Comparison of ENCODE assay signal across 8 cellular contexts in the genomic region with DNA sequence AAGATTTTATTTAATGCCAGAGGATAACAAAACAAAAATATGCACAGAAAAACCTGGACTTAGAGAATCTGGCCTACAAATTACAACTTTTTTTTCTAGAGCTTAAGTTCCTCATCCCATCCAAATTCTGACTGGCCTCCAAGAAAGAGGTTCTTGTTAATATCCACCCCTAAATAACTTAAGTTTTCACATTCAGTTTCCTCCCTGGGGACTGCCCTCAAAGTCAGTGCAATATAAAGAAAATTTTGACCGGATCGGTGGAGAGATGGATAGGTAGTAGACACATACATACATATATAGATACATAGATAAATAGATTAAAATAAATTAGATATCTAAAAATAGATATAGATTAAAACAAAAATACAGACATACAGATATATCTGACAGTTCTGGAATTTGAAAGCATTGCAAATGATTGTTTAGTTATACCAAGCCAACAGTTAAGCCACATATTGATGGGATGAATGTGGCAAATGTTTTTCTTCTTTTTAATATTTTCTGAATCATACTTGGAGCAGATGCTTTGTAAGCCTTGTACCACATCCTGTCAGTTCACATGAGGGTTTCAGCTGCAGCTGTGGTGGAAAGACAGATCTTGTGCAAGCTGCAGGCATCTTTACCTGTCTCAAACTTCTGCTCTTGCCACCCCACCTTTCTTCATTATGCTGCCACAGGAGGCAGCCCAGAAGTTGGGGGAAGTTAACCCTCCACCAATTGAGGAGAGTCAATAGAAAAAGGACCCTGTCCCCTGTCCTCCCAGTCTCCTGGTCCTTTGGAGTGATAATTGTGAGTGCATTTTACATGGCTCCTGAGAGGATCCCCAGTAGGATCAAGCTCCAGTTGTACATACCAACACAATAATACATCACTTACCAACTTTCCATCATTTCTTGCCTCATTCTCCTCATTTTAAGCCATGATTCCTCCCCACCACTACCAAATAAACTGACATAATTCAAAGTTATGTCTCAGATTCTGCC. TPM values are rescaled to one million over a fixed set of nuclear protein-coding genes. Genes with fewer than 3 reads are reported as not detected.
DNase-seq lines count a peak whose midpoint lies in the region; ATAC-seq and TF ChIP-seq lines count a peak whose summit lies in the region.

No MANE protein-coding gene starts in this region.

- TF ChIP-seq POLR2A in spleen (IDR thresholded peaks at IDR 0.05): no peak

- H3K27ac Mint-ChIP-seq in activated T-helper 1 cell treated with anti-CD3 and anti-CD28 coated beads, Interleukin-12 subunit alpha, Interleukin-12 subunit beta, Interleukin-2, Interleukin-4 antibody, amounts not matched to agents 30 ng/mL and 10 ng/mL and 1 ng/mL, durations not matched to agents 14 hours and 24 hours and 36 hours: peak overlapping the region; percentile 88
- H3K27ac Mint-ChIP-seq in Caco-2 (ENCODE audit: unreplicated experiment): no peak overlapping the region

- H2AFZ ChIP-seq in Loucy (ENCODE audit: low read length): no peak overlapping the region

- no TSS peak for BruUV-seq in Caco-2 (replicated peaks; lab: Mats Ljungman, UMichigan)

- peak overlapping the region; percentile 65 for H3K4me2 ChIP-seq in Loucy (ENCODE audit: low read depth, low read length, poor library complexity, severe bottlenecking)

- peak overlapping the region; percentile 37 for H3K4me3 ChIP-seq in Loucy (ENCODE audit: low read length, poor library complexity, severe bottlenecking)
- H3K4me3 ChIP-seq in spleen: no peak overlapping the region
- H3K4me3 ChIP-seq in Caco-2 (ENCODE audit: low read depth, low read length): no peak overlapping the region
- H3K4me3 ChIP-seq in coronary artery: no peak overlapping the region

- peak; percentile 95 for ATAC-seq in GM21717 (IDR thresholded peaks at IDR 0.05; ENCODE audit: unreplicated experiment)

- no peaks in the 10 kb centered on the region for H3K27me3 ChIP-seq in Loucy (ENCODE audit: insufficient read depth, low read length, poor library complexity, severe bottlenecking)
- H3K27me3 ChIP-seq in spleen (replicated peaks in 1 of 7): no peaks in the 10 kb centered on the region
- H3K27me3 ChIP-seq in Caco-2 (replicated peaks; ENCODE audit: control insufficient read depth, insufficient read depth, low read length): no peaks in the 10 kb centered on the region

- peaks cover 6% of the 10 kb centered on the region for H3K9me3 Mint-ChIP-seq in activated T-helper 1 cell treated with anti-CD3 and anti-CD28 coated beads, Interleukin-12 subunit alpha, Interleukin-12 subunit beta, Interleukin-2, Interleukin-4 antibody, amounts not matched to agents 30 ng/mL and 10 ng/mL and 1 ng/mL, durations not matched to agents 14 hours and 24 hours and 36 hours
- no peaks in the 10 kb centered on the region for H3K9me3 Mint-ChIP-seq in Caco-2 (ENCODE audit: unreplicated experiment)

- peaks cover 20% of the 10 kb centered on the region for H3F3A ChIP-seq in Loucy (ENCODE audit: low read depth)

- no peaks in the 10 kb centered on the region for H3K27me3 Mint-ChIP-seq in activated T-helper 1 cell treated with anti-CD3 and anti-CD28 coated beads, Interleukin-12 subunit alpha, Interleukin-12 subunit beta, Interleukin-2, Interleukin-4 antibody, amounts not matched to agents 30 ng/mL and 10 ng/mL and 1 ng/mL, durations not matched to agents 14 hours and 24 hours and 36 hours (ENCODE audit: insufficient read depth)
- no peaks in the 10 kb centered on the region for H3K27me3 Mint-ChIP-seq in Caco-2 (ENCODE audit: insufficient read depth, unreplicated experiment)

- H3K9me3 ChIP-seq in Loucy (ENCODE audit: insufficient read depth, low read depth, low read length) (no peaks in the 10 kb centered on the region), spleen (no peaks in the 10 kb centered on the region), Caco-2 (no peaks in the 10 kb centered on the region)

- H3K4me3 Mint-ChIP-seq in activated T-helper 1 cell treated with anti-CD3 and anti-CD28 coated beads, Interleukin-12 subunit alpha, Interleukin-12 subunit beta, Interleukin-2, Interleukin-4 antibody, amounts not matched to agents 30 ng/mL and 10 ng/mL and 1 ng/mL, durations not matched to agents 14 hours and 24 hours and 36 hours: peak overlapping the region; percentile 62
- H3K4me3 Mint-ChIP-seq in Caco-2 (ENCODE audit: unreplicated experiment): no peak overlapping the region

- H3K36me3 ChIP-seq in Loucy (ENCODE audit: insufficient read depth, low read length): no peaks in the 10 kb centered on the region
- H3K36me3 ChIP-seq in spleen: no peaks in the 10 kb centered on the region
- no peaks in the 10 kb centered on the region for H3K36me3 ChIP-seq in Caco-2 (ENCODE audit: control insufficient read depth, insufficient read depth, low read length)

- H3K4me1 ChIP-seq in Loucy (ENCODE audit: insufficient read depth, low read length, poor library complexity, severe bottlenecking) (peaks cover 92% of the 10 kb centered on the region), spleen (peaks cover 0 to 40% (median 16%) of the 10 kb centered on the region in 6 donors), Caco-2 (no peaks in the 10 kb centered on the region)

- intact Hi-C loops in activated T-helper 1 cell treated with anti-CD3 and anti-CD28 coated beads, Interleukin-12 subunit alpha, Interleukin-12 subunit beta, Interleukin-2, Interleukin-4 antibody, amounts not matched to agents 30 ng/mL and 10 ng/mL and 1 ng/mL, durations not matched to agents 14 hours and 24 hours and 36 hours (cut with micrococcal nuclease): loop anchor here (1.0 kb wide), 7 partner anchors 12 to 81 kb away; a partner anchor contains a TSS
- intact Hi-C loops in spleen (cut with DNase I; ENCODE audit: low total_unique reads): no loop called here
- intact Hi-C loops in Caco-2 (cut with micrococcal nuclease; ENCODE audit: unreplicated experiment): no loop called here

- no peaks in the 10 kb centered on the region for H3K9me2 ChIP-seq in Loucy (replicated peaks; ENCODE audit: low read depth, low read length)

- H3K36me3 Mint-ChIP-seq in activated T-helper 1 cell treated with anti-CD3 and anti-CD28 coated beads, Interleukin-12 subunit alpha, Interleukin-12 subunit beta, Interleukin-2, Interleukin-4 antibody, amounts not matched to agents 30 ng/mL and 10 ng/mL and 1 ng/mL, durations not matched to agents 14 hours and 24 hours and 36 hours (ENCODE audit: low read depth): peaks cover 13% of the 10 kb centered on the region
- no peaks in the 10 kb centered on the region for H3K36me3 Mint-ChIP-seq in Caco-2 (ENCODE audit: insufficient read depth, unreplicated experiment)

- no peaks in the 10 kb centered on the region for H3K79me2 ChIP-seq in Loucy (ENCODE audit: insufficient read depth, low read length)

- H3K27ac ChIP-seq in spleen (peak overlapping the region in 5 of 8 donors; percentile 3 to 74 (median 64)), coronary artery (no peak overlapping the region)

- peaks cover 72% of the 10 kb centered on the region for H3K4me1 Mint-ChIP-seq in activated T-helper 1 cell treated with anti-CD3 and anti-CD28 coated beads, Interleukin-12 subunit alpha, Interleukin-12 subunit beta, Interleukin-2, Interleukin-4 antibody, amounts not matched to agents 30 ng/mL and 10 ng/mL and 1 ng/mL, durations not matched to agents 14 hours and 24 hours and 36 hours (ENCODE audit: low read depth)
- H3K4me1 Mint-ChIP-seq in Caco-2 (ENCODE audit: low read depth, unreplicated experiment): peaks cover 7% of the 10 kb centered on the region

- DNase-seq in Daoy (ENCODE audit: low read depth) (peak; percentile 21), spleen (peak; percentile 49), Caco-2 (no peak), coronary artery (ENCODE audit: low spot score) (no peak), cerebellum (ENCODE audit: low spot score) (no peak)
- DNase-seq in activated T-helper 1 cell treated with anti-CD3 and anti-CD28 coated beads, Interleukin-12 subunit alpha, Interleukin-12 subunit beta, Interleukin-2, Interleukin-4 antibody, amounts not matched to agents 30 ng/mL and 10 ng/mL and 1 ng/mL, durations not matched to agents 14 hours and 24 hours and 36 hours (ENCODE audit: low spot score): peak; percentile 62

- CTCF ChIA-PET in Caco-2 (lab: Charles Lee): no interaction called here

- peak; percentile 14; the same call in 1 of the 2 replicates for TF ChIP-seq CTCF in Loucy (conservative IDR thresholded peaks at IDR 0.05; ENCODE audit: low read length)
- TF ChIP-seq CTCF in spleen (IDR thresholded peaks at IDR 0.05 in 8 of 11, conservative IDR thresholded peaks at IDR 0.05 in 3 of 11): no peak
- TF ChIP-seq CTCF in Caco-2 (IDR thresholded peaks at IDR 0.05; ENCODE audit: insufficient read depth in 1 of 2, low read depth in 1 of 2, low read length in 1 of 2, severe bottlenecking in 1 of 2, unreplicated experiment in 1 of 2): no peak
- no peak for TF ChIP-seq CTCF in coronary artery (IDR thresholded peaks at IDR 0.05)

- POLR2A ChIA-PET in Caco-2 (lab: Charles Lee): no interaction called here

- H3K9ac ChIP-seq in Loucy (ENCODE audit: low read depth, low read length, poor library complexity, severe bottlenecking): peak overlapping the region; percentile 74

- no peaks in the 10 kb centered on the region for H4K20me1 ChIP-seq in Loucy (ENCODE audit: insufficient read depth, low read length, poor library complexity, severe bottlenecking)

- 41 to 57% (median 43%) methylated on average over 2 of the region's 2 CpGs for WGBS in spleen, 5 donors

RNA-seq across cellular contexts. Expression of a gene that starts 58.5 kb away (rescaled TPM):
- total RNA-seq in Daoy (2014; rRNA removed; shearing (Covaris generic)): 0.69 and 1.1 TPM in 2 replicates
- total RNA-seq in activated T-helper 1 cell treated with anti-CD3 and anti-CD28 coated beads, Interleukin-12 subunit alpha, Interleukin-12 subunit beta, Interleukin-2, Interleukin-4 antibody, amounts not matched to agents 30 ng/mL and 10 ng/mL and 1 ng/mL, durations not matched to agents 14 hours and 24 hours and 36 hours: 8.4 and 11.9 TPM in 2 replicates
- 1 to 10 TPM; 2.7 to 5.1 (median 3.4) TPM for total RNA-seq in spleen
- polyA plus RNA-seq in spleen: 1 to 10 TPM in 2 of 3 donors, under 1 TPM in 1; 0.99 to 1.9 (median 1.2) TPM
- not detected in 2 replicates for total RNA-seq in Caco-2 (2022)
- 47.9 TPM for total RNA-seq in cerebellum

Comparison
In these comparisons a context has a peak if more than half of its experiments do, and no peak if none do; other contexts are left out.
1. DNase-seq: peak in Daoy (single experiment), activated T-helper 1 cell treated with anti-CD3 and anti-CD28 coated beads, Interleukin-12 subunit alpha, Interleukin-12 subunit beta, Interleukin-2, Interleukin-4 antibody, amounts not matched to agents 30 ng/mL and 10 ng/mL and 1 ng/mL, durations not matched to agents 14 hours and 24 hours and 36 hours (single experiment) and spleen (single experiment); none in Caco-2 (0 of 2), coronary artery (single experiment) and cerebellum (single experiment).
2. H3K27ac ChIP-seq: peak in spleen (5 of 8); none in coronary artery (0 of 2).